27 cellular contexts compared by ENCODE assay signal in genomic region chr2:74906395-74906794, GRCh38.
"Had no signal": no experiment of that assay in that cellular context is flagged by ENCODE, and none has a peak within 500 bp of the region (broad histone marks: within the 10 kb centered on the region; RNA-seq: fewer than 3 reads in every experiment).

No MANE protein-coding gene starts in this region.

- H3K9me3 Mint-ChIP-seq: stimulated activated effector memory CD8-positive, alpha-beta T cell treated with anti-CD3 and anti-CD28 coated beads, Interleukin-12 subunit alpha, Interleukin-12 subunit beta, amount 100 ng/mL, for 72 hours; stimulated activated memory B cell treated with anti-CD40 and anti-IgM and Interleukin-4, amounts not matched to agents 10 μg/mL and 1 μg/mL and 100 μg/mL, for 72 hours; stimulated activated naive B cell treated with anti-CD40 and anti-IgM and Interleukin-4, amounts not matched to agents 10 μg/mL and 1 μg/mL and 100 μg/mL, for 72 hours; stimulated activated naive CD8-positive, alpha-beta T cell treated with anti-CD3 and anti-CD28 coated beads, Interleukin-15, amount 100 ng/mL, for 72 hours; stimulated activated naive CD8-positive, alpha-beta T cell treated with anti-CD3 and anti-CD28 coated beads, Interleukin-15, Interleukin-2, amounts not matched to agents 100 ng/mL and 50 ng/mL, for 24 hours; type B pancreatic cell had no signal

- H3K4me1 Mint-ChIP-seq: stimulated activated effector memory CD8-positive, alpha-beta T cell treated with anti-CD3 and anti-CD28 coated beads, Interleukin-12 subunit alpha, Interleukin-12 subunit beta, amount 100 ng/mL, for 72 hours had no signal

- H3K9me3 ChIP-seq: stomach, suprapubic skin, testis, thoracic aorta, thyroid gland, tibial artery, tibial nerve, transverse colon, upper lobe of left lung, upper lobe of right lung, uterus, vagina had no signal

- H3K36me3 Mint-ChIP-seq: stimulated activated effector memory CD8-positive, alpha-beta T cell treated with anti-CD3 and anti-CD28 coated beads, Interleukin-12 subunit alpha, Interleukin-12 subunit beta, amount 100 ng/mL, for 72 hours; stimulated activated memory B cell treated with anti-CD40 and anti-IgM and Interleukin-4, amounts not matched to agents 10 μg/mL and 1 μg/mL and 100 μg/mL, for 72 hours; type B pancreatic cell had no signal

- H3K27me3 ChIP-seq: testis, thyroid gland, upper lobe of left lung, upper lobe of right lung, uterus, vagina had no signal

- H3K4me3 ChIP-seq: stomach, suprapubic skin, testis, thoracic aorta, thyroid gland, tibial artery, tibial nerve, transverse colon, upper lobe of left lung, upper lobe of right lung, uterus, vagina had no signal

- H3K4me3 Mint-ChIP-seq: stimulated activated effector memory CD8-positive, alpha-beta T cell treated with anti-CD3 and anti-CD28 coated beads, Interleukin-12 subunit alpha, Interleukin-12 subunit beta, amount 100 ng/mL, for 72 hours; stimulated activated memory B cell treated with anti-CD40 and anti-IgM and Interleukin-4, amounts not matched to agents 10 μg/mL and 1 μg/mL and 100 μg/mL, for 72 hours; stimulated activated naive B cell treated with anti-CD40 and anti-IgM and Interleukin-4, amounts not matched to agents 10 μg/mL and 1 μg/mL and 100 μg/mL, for 72 hours; stimulated activated naive CD8-positive, alpha-beta T cell treated with anti-CD3 and anti-CD28 coated beads, Interleukin-15, amount 100 ng/mL, for 72 hours; stimulated activated naive CD8-positive, alpha-beta T cell treated with anti-CD3 and anti-CD28 coated beads, Interleukin-15, Interleukin-2, amounts not matched to agents 100 ng/mL and 50 ng/mL, for 24 hours; type B pancreatic cell had no signal

- DNase-seq: stimulated activated CD4-positive, alpha-beta T cell treated with anti-CD3 and anti-CD28 coated beads, Interleukin-2, amount 100 ng/mL, for 48 hours; stimulated activated CD4-positive, alpha-beta T cell treated with anti-CD3 and anti-CD28 coated beads, Interleukin-4, amount 100 ng/mL, for 1 hour; stimulated activated CD4-positive, alpha-beta T cell treated with anti-CD3 and anti-CD28 coated beads, Interleukin-4, amount 100 ng/mL, for 24 hours; stimulated activated CD4-positive, alpha-beta T cell treated with anti-CD3 and anti-CD28 coated beads, Interleukin-4, amount 100 ng/mL, for 4 hours; stimulated activated naive B cell treated with anti-CD40 and anti-IgM and Interleukin-4, amounts not matched to agents 10 μg/mL and 1 μg/mL and 100 μg/mL, for 72 hours; stimulated activated naive CD4-positive, alpha-beta T cell; stimulated activated naive CD4-positive, alpha-beta T cell treated with Interleukin-2 at 50 U/mL for 16 hours; stimulated activated naive CD8-positive, alpha-beta T cell treated with anti-CD3 and anti-CD28 coated beads, Interleukin-15, amount 100 ng/mL, for 72 hours; stimulated activated naive CD8-positive, alpha-beta T cell treated with anti-CD3 and anti-CD28 coated beads, Interleukin-15, Interleukin-2, amounts not matched to agents 100 U/mL and 50 U/mL, for 24 hours; stomach; substantia nigra; testis; thyroid gland; tibial artery; transverse colon; trophoblast cell; upper lobe of left lung; upper lobe of right lung; uterus had no signal

- H3K4me1 ChIP-seq: testis, tibial artery, tibial nerve, transverse colon, upper lobe of right lung, uterus, vagina had no signal

- H3K36me3 ChIP-seq: stomach, suprapubic skin, thoracic aorta, thyroid gland, tibial artery, tibial nerve, transverse colon, upper lobe of left lung, upper lobe of right lung, uterus, vagina had no signal

- H3K27ac ChIP-seq: stomach, suprapubic skin, testis, thoracic aorta, thyroid gland, tibial artery, tibial nerve, transverse colon, upper lobe of left lung, upper lobe of right lung, uterus, vagina had no signal

- ATAC-seq: stimulated activated effector memory CD8-positive, alpha-beta T cell treated with anti-CD3 and anti-CD28 coated beads, Interleukin-12 subunit alpha, Interleukin-12 subunit beta, amount 100 ng/mL, for 72 hours; stimulated activated memory B cell treated with anti-CD40 and anti-IgM and Interleukin-4, amounts not matched to agents 10 μg/mL and 1 μg/mL and 100 μg/mL, for 72 hours; stimulated activated naive B cell treated with anti-CD40 and anti-IgM and Interleukin-4, amounts not matched to agents 10 μg/mL and 1 μg/mL and 100 μg/mL, for 72 hours; stimulated activated naive CD8-positive, alpha-beta T cell treated with anti-CD3 and anti-CD28 coated beads, Interleukin-15, amount 100 ng/mL, for 72 hours; stimulated activated naive CD8-positive, alpha-beta T cell treated with anti-CD3 and anti-CD28 coated beads, Interleukin-15, Interleukin-2, amounts not matched to agents 100 U/mL and 50 U/mL, for 24 hours; upper lobe of right lung had no signal

- H3K27ac Mint-ChIP-seq: stimulated activated effector memory CD8-positive, alpha-beta T cell treated with anti-CD3 and anti-CD28 coated beads, Interleukin-12 subunit alpha, Interleukin-12 subunit beta, amount 100 ng/mL, for 72 hours; stimulated activated memory B cell treated with anti-CD40 and anti-IgM and Interleukin-4, amounts not matched to agents 10 μg/mL and 1 μg/mL and 100 μg/mL, for 72 hours; stimulated activated naive B cell treated with anti-CD40 and anti-IgM and Interleukin-4, amounts not matched to agents 10 μg/mL and 1 μg/mL and 100 μg/mL, for 72 hours; stimulated activated naive CD8-positive, alpha-beta T cell treated with anti-CD3 and anti-CD28 coated beads, Interleukin-15, amount 100 ng/mL, for 72 hours; stimulated activated naive CD8-positive, alpha-beta T cell treated with anti-CD3 and anti-CD28 coated beads, Interleukin-15, Interleukin-2, amounts not matched to agents 100 ng/mL and 50 ng/mL, for 24 hours; type B pancreatic cell had no signal
